ENCODE assay signal across 23 cellular contexts in the genomic region with DNA sequence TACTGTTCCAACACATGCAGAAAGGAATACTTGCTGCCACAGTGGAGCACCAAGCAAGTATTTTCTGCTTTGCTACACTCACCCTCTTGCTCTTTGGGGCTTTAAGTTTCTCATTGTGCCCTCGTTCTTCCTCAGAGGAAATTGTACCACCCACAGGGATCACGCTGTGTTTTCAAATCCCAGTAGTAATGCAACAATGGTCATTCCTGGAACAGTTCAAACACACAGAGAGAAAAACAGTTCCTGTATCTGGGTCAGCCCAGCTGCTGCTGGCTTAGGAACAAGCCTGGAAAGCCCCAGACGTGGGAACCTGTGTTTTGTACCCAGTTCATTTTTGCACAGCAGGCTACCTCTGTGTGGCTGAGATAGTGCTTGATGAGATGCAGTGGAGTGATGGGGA.
DNase-seq lines count a peak whose midpoint lies in the region; TF ChIP-seq lines count a peak whose summit lies in the region.
"Had no signal": no experiment of that assay in that cellular context is flagged by ENCODE, and none has a peak within 500 bp of the region (broad histone marks: within the 10 kb centered on the region; RNA-seq: fewer than 3 reads in every experiment).

No MANE protein-coding gene starts in this region.

- in situ Hi-C loops in HAP-1 (cut with MboI; ENCODE audit: low sequenced_read_pairs) = no loop called here

- H3K36me3 ChIP-seq in HAP-1 (replicated peaks) = no peaks in the 10 kb centered on the region

- H3K4me3 ChIP-seq in foreskin fibroblast (ENCODE audit: low read depth in 1 of 2, low read length in 2 of 2) (no peak overlapping the region), HAP-1 (no peak overlapping the region)
- H3K4me3 ChIP-seq: body of pancreas, GM12878, hepatocyte, SK-N-MC, testis had no signal

- no peak for TF ChIP-seq CTCF in foreskin fibroblast (IDR thresholded peaks at IDR 0.05; ENCODE audit: low read depth, low read length)

- no peaks in the 10 kb centered on the region for H3K9me3 ChIP-seq in HAP-1
- H3K9me3 ChIP-seq: body of pancreas, testis had no signal

- H3K4me1 ChIP-seq in HAP-1 = peaks cover 2% of the 10 kb centered on the region; the same call in 1 of the 2 replicates
- H3K4me1 ChIP-seq: body of pancreas, testis had no signal

- no peaks in the 10 kb centered on the region for H3K27me3 ChIP-seq in HAP-1 (ENCODE audit: low read depth)
- H3K27me3 ChIP-seq: body of pancreas, hepatocyte, testis had no signal

- peak; percentile 2 for DNase-seq in COR-L47 (lab: John Stamatoyannopoulos, UW)
- peak; percentile 36 to 85 for DNase-seq in NCI-H2081 (lab: John Stamatoyannopoulos, UW)
- DNase-seq in cerebellar cortex (ENCODE audit: low spot score) = peak; percentile 18
- DNase-seq in iris pigment epithelial cell (ENCODE audit: low read depth) = peak; percentile 6
- no peak for DNase-seq in GF-D8 (lab: John Stamatoyannopoulos, UW)
- DNase-seq in islet precursor cell = no peak
- DNase-seq in foreskin fibroblast = no peak
- no peak for DNase-seq in HAP-1 (ENCODE audit: low spot score in 2 of 2)
- DNase-seq: activated CD4-positive, CD25-positive, alpha-beta regulatory T cell treated with anti-CD3 and anti-CD28 coated beads, Interleukin-2, amount 50 U/mL, for 72 hours; activated CD8-positive, alpha-beta memory T cell treated with anti-CD3 and anti-CD28 coated beads for 24 hours; activated T-cell treated with anti-CD3 and anti-CD28 coated beads, Interleukin-2, amount 50 U/mL, for 72 hours; body of pancreas; cortex of kidney; IMR-90; mesenchymal stem cell; NCI-H1694; NCI-H226; stimulated activated CD4-positive, alpha-beta T cell treated with anti-CD3 and anti-CD28 coated beads, Interleukin-1b, Interleukin-23, amount 100 ng/mL, for 48 hours; T-helper 9 cell; testis had no signal

Comparison
In these comparisons a context has a peak if more than half of its experiments do, and no peak if none do; other contexts are left out.
1. DNase-seq: peak in COR-L47 (single experiment), NCI-H2081 (2 of 2), cerebellar cortex (single experiment) and iris pigment epithelial cell (single experiment); none in GF-D8 (single experiment), islet precursor cell (single experiment), foreskin fibroblast (0 of 2) and HAP-1 (0 of 2).